ENCODE assay signal across 1 cellular context in the genomic region with DNA sequence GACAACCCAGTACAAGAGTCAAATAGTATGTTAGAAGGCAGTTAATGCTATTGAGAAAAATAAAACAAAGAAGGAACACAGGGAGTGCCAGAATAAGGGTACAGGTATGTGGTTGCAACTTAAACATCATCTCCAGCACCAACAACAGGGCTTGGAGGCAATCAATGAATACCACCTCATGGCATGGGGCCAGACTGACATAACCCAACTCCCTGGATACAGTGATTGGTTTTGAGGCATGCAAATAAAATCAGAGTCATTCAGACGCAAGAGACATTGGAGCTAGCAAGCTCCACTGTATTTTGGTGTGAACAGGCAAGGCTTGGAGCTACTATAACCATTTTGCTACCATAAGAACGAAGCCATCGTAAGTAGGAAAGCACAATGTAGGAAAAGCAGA.
TF ChIP-seq lines count a peak whose summit lies in the region.

No MANE protein-coding gene starts in this region.

TF ChIP-seq in GM23338, 12 proteins besides CTCF, POLR2A, EP300 and RAD21 (continued from another document):
- TF ChIP-seq, protein P1, sequence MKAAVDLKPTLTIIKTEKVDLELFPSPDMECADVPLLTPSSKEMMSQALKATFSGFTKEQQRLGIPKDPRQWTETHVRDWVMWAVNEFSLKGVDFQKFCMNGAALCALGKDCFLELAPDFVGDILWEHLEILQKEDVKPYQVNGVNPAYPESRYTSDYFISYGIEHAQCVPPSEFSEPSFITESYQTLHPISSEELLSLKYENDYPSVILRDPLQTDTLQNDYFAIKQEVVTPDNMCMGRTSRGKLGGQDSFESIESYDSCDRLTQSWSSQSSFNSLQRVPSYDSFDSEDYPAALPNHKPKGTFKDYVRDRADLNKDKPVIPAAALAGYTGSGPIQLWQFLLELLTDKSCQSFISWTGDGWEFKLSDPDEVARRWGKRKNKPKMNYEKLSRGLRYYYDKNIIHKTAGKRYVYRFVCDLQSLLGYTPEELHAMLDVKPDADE (IDR thresholded peaks at IDR 0.05), result no peak
- TF ChIP-seq NANOG (IDR thresholded peaks at IDR 0.05; ENCODE audit: borderline replicate concordance), result no peak
